Comparison of ENCODE assay signal across 9 cellular contexts in the genomic region with DNA sequence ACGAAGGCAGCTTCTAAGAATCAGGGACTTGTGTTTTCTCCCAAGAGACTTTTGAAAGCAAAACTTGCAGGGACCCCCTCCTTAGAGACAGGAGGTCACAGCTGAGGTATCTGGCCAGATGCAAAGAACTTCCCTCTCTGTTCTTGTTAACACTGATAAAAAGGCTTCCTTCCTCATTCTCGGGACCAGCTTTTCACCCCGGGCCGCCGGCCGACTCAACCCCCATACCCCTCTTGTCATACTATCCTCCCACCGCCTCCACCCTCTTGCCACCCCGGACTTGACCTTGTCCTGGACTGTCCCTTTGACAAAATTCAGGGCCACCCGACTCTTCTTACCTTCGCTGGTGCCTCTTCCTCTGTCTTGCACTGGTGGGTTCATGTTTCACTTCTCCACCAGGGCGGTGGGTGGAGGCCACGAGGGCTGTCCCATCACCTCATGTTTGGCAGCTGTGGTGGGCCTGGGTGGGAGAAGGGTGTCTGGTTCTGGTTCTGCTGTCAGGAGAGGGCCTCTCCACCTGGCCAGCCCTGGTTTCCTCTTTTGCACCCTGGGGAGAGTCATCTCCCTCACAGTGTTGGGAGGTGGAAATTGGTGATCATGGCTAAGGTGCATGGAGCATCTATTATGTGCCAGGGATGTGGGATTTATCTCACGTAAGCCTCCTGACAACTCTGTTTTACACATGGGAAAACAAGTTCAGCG. TPM values are rescaled to one million over a fixed set of nuclear protein-coding genes. Genes with fewer than 3 reads are reported as not detected.
DNase-seq lines count a peak whose midpoint lies in the region; ATAC-seq and TF ChIP-seq lines count a peak whose summit lies in the region.
"Had no signal": no experiment of that assay in that cellular context is flagged by ENCODE, and none has a peak within 500 bp of the region (broad histone marks: within the 10 kb centered on the region; RNA-seq: fewer than 3 reads in every experiment).

No MANE protein-coding gene starts in this region.

- CTCF ChIA-PET in activated CD4-positive, alpha-beta T cell treated with anti-CD3 and anti-CD28 coated beads, Interleukin-2, amount 10 ng/mL, durations not matched to agents 7 days and 5 days (lab: Charles Lee), result interaction anchor here (0.6 to 15.7 kb wide), 9 partner anchors 8 to 175 kb away, joined by 3 to 197 read pairs (median 5); a partner anchor contains a TSS
- CTCF ChIA-PET in Panc1 (lab: Charles Lee), result no interaction called here

- H3K4me1 ChIP-seq in Panc1 (ENCODE audit: control insufficient read depth, insufficient read depth, low read length) (peaks cover 10% of the 10 kb centered on the region), breast epithelium (no peaks in the 10 kb centered on the region)

- no peaks in the 10 kb centered on the region for H3K27me3 ChIP-seq in Panc1 (ENCODE audit: control insufficient read depth, insufficient read depth, low read length)
- no peaks in the 10 kb centered on the region for H3K27me3 ChIP-seq in breast epithelium

- H3K4me3 ChIP-seq in Panc1 (ENCODE audit: low read depth in 2 of 2, low read length in 2 of 2) (no peak overlapping the region), skin epidermis (no peak overlapping the region), breast epithelium (no peak overlapping the region)

- DNase-seq in activated CD4-positive, alpha-beta T cell treated with anti-CD3 and anti-CD28 coated beads, Interleukin-2, amount 10 ng/mL, durations not matched to agents 7 days and 5 days, result no peak
- DNase-seq in activated CD4-positive, alpha-beta T cell treated with anti-CD3 and anti-CD28 coated beads for 4 hours, result no peak
- no peak for DNase-seq in Panc1 (ENCODE audit: low read depth, low spot score)
- DNase-seq in NCI-H1048 (lab: John Stamatoyannopoulos, UW), result no peak
- DNase-seq in breast epithelium (ENCODE audit: low spot score in 2 of 2), result no peak
- DNase-seq in activated CD4-positive, alpha-beta T cell treated with anti-CD3 and anti-CD28 coated beads for 1 hour, result no peak

- TF ChIP-seq POLR2A in breast epithelium (IDR thresholded peaks at IDR 0.05), result no peak

- H3K9me3 Mint-ChIP-seq in activated CD4-positive, alpha-beta T cell treated with anti-CD3 and anti-CD28 coated beads, Interleukin-2, amount 10 ng/mL, durations not matched to agents 7 days and 5 days, result no peaks in the 10 kb centered on the region

- ATAC-seq in HG02870 (IDR thresholded peaks at IDR 0.05; ENCODE audit: unreplicated experiment) (peak; percentile 46), Panc1 (no peak)

- H3K9me3 ChIP-seq in Panc1 (ENCODE audit: control insufficient read depth, insufficient read depth, low read depth, low read length) (no peaks in the 10 kb centered on the region), breast epithelium (no peaks in the 10 kb centered on the region)

- no TSS peak for BruUV-seq in Panc1 (replicated peaks; lab: Mats Ljungman, UMichigan)

- H3K4me3 Mint-ChIP-seq in activated CD4-positive, alpha-beta T cell treated with anti-CD3 and anti-CD28 coated beads, Interleukin-2, amount 10 ng/mL, durations not matched to agents 7 days and 5 days, result no peak overlapping the region

- H3K27ac ChIP-seq in Panc1 (ENCODE audit: low read length), result peak overlapping the region; percentile 29; the same call in 1 of the 2 replicates
- H3K27ac ChIP-seq in skin epidermis, result peak overlapping the region in 15 of 21 experiments; percentile 9 to 79 (median 61)
- no peak overlapping the region for H3K27ac ChIP-seq in breast epithelium
- H3K27ac ChIP-seq: VCaP had no signal

- peaks cover 3% of the 10 kb centered on the region for H3K36me3 Mint-ChIP-seq in activated CD4-positive, alpha-beta T cell treated with anti-CD3 and anti-CD28 coated beads, Interleukin-2, amount 10 ng/mL, durations not matched to agents 7 days and 5 days (ENCODE audit: low read depth)

- POLR2A ChIA-PET in activated CD4-positive, alpha-beta T cell treated with anti-CD3 and anti-CD28 coated beads, Interleukin-2, amount 10 ng/mL, durations not matched to agents 7 days and 5 days (lab: Charles Lee), result interaction anchor here (0.7 to 1.3 kb wide), 2 partner anchors 25 to 26 kb away, joined by 3 to 4 read pairs; no protein-coding TSS in a partner anchor
- POLR2A ChIA-PET in Panc1 (lab: Charles Lee), result interaction anchor here (0.6 kb wide), 1 partner anchor 10 kb away, joined by 3 read pairs; no protein-coding TSS in a partner anchor

- H3K36me3 ChIP-seq in Panc1 (ENCODE audit: control insufficient read depth, insufficient read depth, low read length) (no peaks in the 10 kb centered on the region), breast epithelium (no peaks in the 10 kb centered on the region)

- in situ Hi-C loops in Panc1 (cut with HindIII; ENCODE audit: low pct_unique_long_range_greater_than_20kb, low sequenced_read_pairs), result no loop called here

- intact Hi-C loops in Panc1 (cut with micrococcal nuclease; ENCODE audit: unreplicated experiment), result no loop called here
- intact Hi-C loops in breast epithelium (cut with DNase I; ENCODE audit: low total_unique reads), result no loop called here

- H3K4me1 Mint-ChIP-seq in activated CD4-positive, alpha-beta T cell treated with anti-CD3 and anti-CD28 coated beads, Interleukin-2, amount 10 ng/mL, durations not matched to agents 7 days and 5 days, result peaks cover 79% of the 10 kb centered on the region

- TF ChIP-seq CTCF in Panc1 (IDR thresholded peaks at IDR 0.05) (no peak), breast epithelium (IDR thresholded peaks at IDR 0.05) (no peak)

- peak overlapping the region; percentile 58 for H3K27ac Mint-ChIP-seq in activated CD4-positive, alpha-beta T cell treated with anti-CD3 and anti-CD28 coated beads, Interleukin-2, amount 10 ng/mL, durations not matched to agents 7 days and 5 days

- peaks cover 2% of the 10 kb centered on the region for H3K27me3 Mint-ChIP-seq in activated CD4-positive, alpha-beta T cell treated with anti-CD3 and anti-CD28 coated beads, Interleukin-2, amount 10 ng/mL, durations not matched to agents 7 days and 5 days

RNA-seq across cellular contexts. Expression of a gene that starts 32.5 kb away (rescaled TPM):
- 100 to 1,000 TPM; 105 to 112 TPM for total RNA-seq in activated CD4-positive, alpha-beta T cell treated with anti-CD3 and anti-CD28 coated beads, Interleukin-2, amount 10 ng/mL, durations not matched to agents 7 days and 5 days
- total RNA-seq in Panc1 (2021; ENCODE audit: unreplicated experiment), result 78.4 TPM
- polyA plus RNA-seq in Panc1 (2012; ENCODE audit: insufficient read length), result 63.8 TPM
- total RNA-seq in breast epithelium, result 100 to 1,000 TPM in 2 of 3 donors, 10 to 100 TPM in 1; 13.8 to 177 (median 135) TPM

Comparison
In these comparisons a context has a peak if more than half of its experiments do, and no peak if none do; other contexts are left out.
1. H3K27ac ChIP-seq: peak in Panc1 (single experiment) and skin epidermis (15 of 21); none in breast epithelium (0 of 2).